Comparison of ENCODE assay signal across 23 cellular contexts in the genomic region with DNA sequence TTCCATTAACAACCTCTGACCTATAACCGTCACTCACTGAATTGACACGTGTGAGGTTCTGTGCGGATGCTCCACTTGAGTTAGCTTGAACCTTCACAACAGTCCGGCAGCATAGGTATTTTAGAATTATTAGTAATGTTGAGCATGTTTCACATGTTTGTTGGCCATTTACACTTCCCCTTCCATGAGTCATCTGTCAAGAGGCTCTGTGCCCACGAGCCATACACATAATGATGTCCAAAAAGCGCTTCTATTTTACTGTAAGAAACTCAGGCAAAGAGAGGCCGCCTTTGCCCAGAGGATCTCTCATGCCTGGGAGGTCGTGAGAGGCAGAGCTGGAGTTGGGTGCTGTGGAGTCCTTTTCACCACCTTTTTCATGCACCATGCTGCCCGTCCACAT. TPM values are rescaled to one million over a fixed set of nuclear protein-coding genes. Genes with fewer than 3 reads are reported as not detected.
DNase-seq lines count a peak whose midpoint lies in the region; ATAC-seq and TF ChIP-seq lines count a peak whose summit lies in the region.
"Had no signal": no experiment of that assay in that cellular context is flagged by ENCODE, and none has a peak within 500 bp of the region (broad histone marks: within the 10 kb centered on the region; RNA-seq: fewer than 3 reads in every experiment).

No MANE protein-coding gene starts in this region.

- no peak overlapping the region for H2BK120ac ChIP-seq in IMR-90 (ENCODE audit: low read depth, low read length)

- peaks cover 0 to 4% of the 10 kb centered on the region in 2 experiments; a peak in 1 of 4 replicates for H3K79me1 ChIP-seq in IMR-90 (ENCODE audit: low read depth in 1 of 2, low read length in 2 of 2)

- H2BK15ac ChIP-seq in IMR-90 (ENCODE audit: low read depth, low read length), result no peak overlapping the region

- TF ChIP-seq CTCF in IMR-90 (conservative IDR thresholded peaks at IDR 0.05; ENCODE audit: low read depth, low read length) (no peak), astrocyte of the spinal cord (IDR thresholded peaks at IDR 0.05; ENCODE audit: low read depth, low read length) (no peak), left lung (IDR thresholded peaks at IDR 0.05) (no peak), GM10266 (IDR thresholded peaks at IDR 0.05; ENCODE audit: control insufficient read depth, insufficient read depth, low read depth, missing control alignments) (no peak)

- H2BK5ac ChIP-seq in IMR-90 (ENCODE audit: low read depth, low read length, poor library complexity, severe bottlenecking), result no peak overlapping the region

- H3K4me2 ChIP-seq in IMR-90 (ENCODE audit: low read depth, low read length), result no peak overlapping the region
- H3K4me2 ChIP-seq: BLaER1 had no signal

- CTCF ChIA-PET in IMR-90 (lab: Yijun Ruan, JAX), result interaction anchor here (0.7 to 1.8 kb wide), 2 partner anchors 42 to 1029 kb away, joined by 3 to 5 read pairs; no protein-coding TSS in a partner anchor

- TF ChIP-seq RAD21 in IMR-90 (IDR thresholded peaks at IDR 0.05; ENCODE audit: low read length), result no peak

- H3K4me1 ChIP-seq in IMR-90 (ENCODE audit: control insufficient read depth, insufficient read depth, low read length), result peaks cover 4% of the 10 kb centered on the region; the same call in 1 of the 2 replicates
- H3K4me1 ChIP-seq in left lung, result no peaks in the 10 kb centered on the region
- H3K4me1 ChIP-seq: BLaER1, HAP-1 had no signal

- no peak overlapping the region for H4K5ac ChIP-seq in IMR-90 (ENCODE audit: low read depth, low read length)

- H4K8ac ChIP-seq in IMR-90 (ENCODE audit: low read depth in 2 of 2, low read length in 2 of 2), result no peak overlapping the region

- no peak overlapping the region for H3K4ac ChIP-seq in IMR-90 (ENCODE audit: low read depth, low read length)

- H4K20me1 ChIP-seq in IMR-90 (ENCODE audit: insufficient read depth, low read length), result no peaks in the 10 kb centered on the region
- H4K20me1 ChIP-seq: BLaER1 had no signal

- H3K36me3 ChIP-seq in IMR-90 (ENCODE audit: control insufficient read depth, insufficient read depth, low read length) (no peaks in the 10 kb centered on the region), left lung (no peaks in the 10 kb centered on the region)
- H3K36me3 ChIP-seq: BLaER1, HAP-1, upper lobe of right lung had no signal

- H3K9me3 ChIP-seq in IMR-90 (ENCODE audit: control insufficient read depth, insufficient read depth, low read length) (no peaks in the 10 kb centered on the region), left lung (no peaks in the 10 kb centered on the region)
- H3K9me3 ChIP-seq: BLaER1, HAP-1, upper lobe of right lung had no signal

- no peak overlapping the region for H2AK9ac ChIP-seq in IMR-90 (replicated peaks; ENCODE audit: low read depth, low read length, poor library complexity)

- no peak overlapping the region for H4K91ac ChIP-seq in IMR-90 (ENCODE audit: insufficient read depth, low read depth, low read length)

- dilution Hi-C loops in IMR-90 (cut with HindIII; ENCODE audit: low sequenced_read_pairs, unreplicated experiment), result no loop called here

- no peak overlapping the region for H2AFZ ChIP-seq in IMR-90 (replicated peaks; ENCODE audit: low read length, poor library complexity)

- no peak overlapping the region for H3K18ac ChIP-seq in IMR-90 (ENCODE audit: low read depth, low read length)

- no peak overlapping the region for H2BK20ac ChIP-seq in IMR-90 (ENCODE audit: low read depth, low read length)

- H3K9me1 ChIP-seq in IMR-90 (ENCODE audit: insufficient read depth, low read length), result peaks cover 15% of the 10 kb centered on the region

- ATAC-seq in IMR-90 (ENCODE audit: low read depth) (peak; percentile 49), left lung (peak; percentile 50), GM18519 (IDR thresholded peaks at IDR 0.05; ENCODE audit: low FRiP score, unreplicated experiment) (no peak)
- ATAC-seq: upper lobe of right lung had no signal

- intact Hi-C loops in IMR-90 (cut with micrococcal nuclease), result no loop called here
- intact Hi-C loops in left lung (cut with DNase I), result no loop called here

- no peak overlapping the region for H3K4me3 ChIP-seq in IMR-90 (ENCODE audit: insufficient read depth, low read depth, low read length)
- H3K4me3 ChIP-seq in astrocyte of the spinal cord (ENCODE audit: low read depth, low read length), result no peak overlapping the region
- no peak overlapping the region for H3K4me3 ChIP-seq in left lung
- H3K4me3 ChIP-seq: BLaER1, HAP-1, upper lobe of right lung had no signal

- BruUV-seq in IMR-90 (replicated peaks; lab: Mats Ljungman, UMichigan), result no TSS peak

- in situ Hi-C loops in IMR-90 (cut with MboI; ENCODE audit: low sequenced_read_pairs) (no loop called here), astrocyte of the spinal cord (cut with HindIII; ENCODE audit: low sequenced_read_pairs) (no loop called here)

- H2AK5ac ChIP-seq in IMR-90 (ENCODE audit: low read depth, low read length), result no peak overlapping the region

- TF ChIP-seq POLR2A in IMR-90 (IDR thresholded peaks at IDR 0.05; ENCODE audit: low read depth, low read length), result no peak

- no peak overlapping the region for H3K14ac ChIP-seq in IMR-90 (replicated peaks; ENCODE audit: low read depth, low read length)

- POLR2A ChIA-PET in IMR-90 (lab: Charles Lee; ENCODE audit: unreplicated experiment), result no interaction called here

- H3K27me3 ChIP-seq in IMR-90 (ENCODE audit: control insufficient read depth, insufficient read depth, low read length) (no peaks in the 10 kb centered on the region), left lung (no peaks in the 10 kb centered on the region)
- H3K27me3 ChIP-seq: BLaER1, upper lobe of right lung had no signal

- WGBS in IMR-90 (ENCODE audit: extremely low coverage in 2 of 2, insufficient read length in 1 of 2), 2 experiments, result no CpG with 5 or more reads among the region's 9 CpGs

- H3K27ac ChIP-seq in IMR-90 (ENCODE audit: insufficient read depth, low read length) (no peak overlapping the region), left lung (no peak overlapping the region)
- H3K27ac ChIP-seq: BLaER1, upper lobe of right lung had no signal

- DNase-seq in Daoy (ENCODE audit: low read depth) (peak; percentile 64), IMR-90 (peak; percentile 70), astrocyte of the spinal cord (ENCODE audit: low read depth, low spot score) (peak; percentile 38), left lung (no peak), NCI-H1092 treated with DMSO at 0.1 percent for 48 hours (lab: John Stamatoyannopoulos, UW) (no peak), GM10266 (ENCODE audit: extremely low spot score) (no peak)
- DNase-seq in activated CD4-positive, CD25-positive, alpha-beta regulatory T cell (lab: John Stamatoyannopoulos, UW), result no peak
- DNase-seq: activated CD4-positive, CD25-positive, alpha-beta regulatory T cell treated with anti-CD3 and anti-CD28 coated beads, Interleukin-2, amount 50 U/mL, for 72 hours; activated CD8-positive, alpha-beta memory T cell treated with anti-CD3 and anti-CD28 coated beads, Interleukin-2, amount 50 U/mL, for 4 hours; activated naive CD4-positive, alpha-beta T cell; DMS79 treated with DMSO at 0.1 percent for 48 hours; effector memory CD4-positive, alpha-beta T cell; glutamatergic neuron; KBM-7; midbrain; NCI-H1694 treated with DMSO at 0.1 percent for 48 hours; NCI-H524 treated with DMSO at 0.1 percent for 48 hours; RPMI8226; T-helper 1 cell; upper lobe of right lung had no signal

- no peak overlapping the region for H3K9ac ChIP-seq in IMR-90 (ENCODE audit: low read depth, low read length)
- H3K9ac ChIP-seq: BLaER1 had no signal

- no peak overlapping the region for H3K23ac ChIP-seq in IMR-90 (ENCODE audit: low read depth, low read length)

- no peak overlapping the region for H3K56ac ChIP-seq in IMR-90 (ENCODE audit: extremely low read depth, insufficient read depth, low read length)

TF ChIP-seq in IMR-90, 13 proteins besides CTCF, POLR2A, EP300 and RAD21 (continues in another document):
- TF ChIP-seq MAZ (IDR thresholded peaks at IDR 0.05; ENCODE audit: borderline replicate concordance, low read depth, low read length), result no peak
- TF ChIP-seq, protein P1, sequence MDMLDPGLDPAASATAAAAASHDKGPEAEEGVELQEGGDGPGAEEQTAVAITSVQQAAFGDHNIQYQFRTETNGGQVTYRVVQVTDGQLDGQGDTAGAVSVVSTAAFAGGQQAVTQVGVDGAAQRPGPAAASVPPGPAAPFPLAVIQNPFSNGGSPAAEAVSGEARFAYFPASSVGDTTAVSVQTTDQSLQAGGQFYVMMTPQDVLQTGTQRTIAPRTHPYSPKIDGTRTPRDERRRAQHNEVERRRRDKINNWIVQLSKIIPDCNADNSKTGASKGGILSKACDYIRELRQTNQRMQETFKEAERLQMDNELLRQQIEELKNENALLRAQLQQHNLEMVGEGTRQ (IDR thresholded peaks at IDR 0.05; ENCODE audit: low read depth, low read length), result no peak
- TF ChIP-seq RFX5 (IDR thresholded peaks at IDR 0.05; ENCODE audit: low read depth, low read length), result no peak
- TF ChIP-seq MXI1 (IDR thresholded peaks at IDR 0.05; ENCODE audit: borderline replicate concordance, low read depth, low read length), result peak; percentile 80
- TF ChIP-seq CHD1 (IDR thresholded peaks at IDR 0.05; ENCODE audit: low read depth, low read length), result no peak
- TF ChIP-seq MAFK (IDR thresholded peaks at IDR 0.05; ENCODE audit: low read depth, low read length), result no peak
- no peak for TF ChIP-seq NFE2L2 (IDR thresholded peaks at IDR 0.05; ENCODE audit: low read depth, low read length)
- TF ChIP-seq CEBPB (IDR thresholded peaks at IDR 0.05; ENCODE audit: low read depth, low read length), result no peak
- TF ChIP-seq BHLHE40 (IDR thresholded peaks at IDR 0.05; ENCODE audit: low read depth, low read length), result no peak
- no peak for TF ChIP-seq RCOR1 (IDR thresholded peaks at IDR 0.05; ENCODE audit: insufficient replicate concordance, low read length)

RNA-seq across cellular contexts. Expression of a gene that starts 28.9 kb away (rescaled TPM):
- total RNA-seq in Daoy (2014; rRNA removed; shearing (Covaris generic)), result 36.7 and 42.7 TPM in 2 replicates
- 31.7 and 32.1 TPM in 2 replicates for total RNA-seq in IMR-90 (2012; rRNA removed)
- polyA plus RNA-seq in IMR-90 (2012; rRNA removed), result 121 and 132 TPM in 2 replicates
- polyA plus RNA-seq in IMR-90 (2012; cell fraction: cytosol; rRNA removed), result 47.0 and 97.1 TPM in 2 replicates
- 273 and 440 TPM in 2 replicates for polyA plus RNA-seq in IMR-90 (2012; cell fraction: nucleus; rRNA removed; ENCODE audit: low replicate concordance)
- total RNA-seq in left lung, result 100 to 1,000 TPM in 1 of 2 donors, 10 to 100 TPM in 1; 84.6 to 105 TPM

RNA-seq across cellular contexts. Expression of a gene that starts 33.4 kb away (rescaled TPM):
- 4.6 and 6.6 TPM in 2 replicates for total RNA-seq in Daoy (2014; rRNA removed; shearing (Covaris generic))
- total RNA-seq in IMR-90 (2012; rRNA removed), result 1.8 and 2.5 TPM in 2 replicates
- 17.3 and 20.3 TPM in 2 replicates for polyA plus RNA-seq in IMR-90 (2012; rRNA removed)
- polyA plus RNA-seq in IMR-90 (2012; cell fraction: cytosol; rRNA removed), result 12.4 and 18.6 TPM in 2 replicates
- 75.6 and 82.1 TPM in 2 replicates for polyA plus RNA-seq in IMR-90 (2012; cell fraction: nucleus; rRNA removed; ENCODE audit: low replicate concordance)
- 10 to 100 TPM; 13.5 to 23.5 TPM for total RNA-seq in left lung

RNA-seq across cellular contexts. Expression of a gene that starts 47.6 kb away (rescaled TPM):
- total RNA-seq in Daoy (2014; rRNA removed; shearing (Covaris generic)), result 19.3 and 22.5 TPM in 2 replicates
- total RNA-seq in IMR-90 (2012; rRNA removed), result 22.8 and 26.2 TPM in 2 replicates
- polyA plus RNA-seq in IMR-90 (2012; rRNA removed), result 19.0 and 21.1 TPM in 2 replicates
- 18.5 and 25.0 TPM in 2 replicates for polyA plus RNA-seq in IMR-90 (2012; cell fraction: cytosol; rRNA removed)
- 12.2 and 14.9 TPM in 2 replicates for polyA plus RNA-seq in IMR-90 (2012; cell fraction: nucleus; rRNA removed; ENCODE audit: low replicate concordance)
- 10 to 100 TPM; 12.0 to 20.6 TPM for total RNA-seq in left lung

Comparison
In these comparisons a context has a peak if more than half of its experiments do, and no peak if none do; other contexts are left out.
1. DNase-seq: peak in Daoy (single experiment), IMR-90 (single experiment) and astrocyte of the spinal cord (single experiment); none in left lung (0 of 2), activated CD4-positive, CD25-positive, alpha-beta regulatory T cell (0 of 4), NCI-H1092 treated with DMSO at 0.1 percent for 48 hours (single experiment) and GM10266 (single experiment).